ENCODE assay signal across 8 cellular contexts in genomic region chr12:128259556-128260070, GRCh38. TPM values are rescaled to one million over a fixed set of nuclear protein-coding genes. Genes with fewer than 3 reads are reported as not detected.
DNase-seq lines count a peak whose midpoint lies in the region; ATAC-seq, FAIRE-seq and TF ChIP-seq lines count a peak whose summit lies in the region.

No MANE protein-coding gene starts in this region.

- no peak overlapping the region for H2BK12ac ChIP-seq in H1 (ENCODE audit: low read depth, low read length)

- H3K79me1 ChIP-seq in H1 (ENCODE audit: low read depth, low read length): no peaks in the 10 kb centered on the region

- no peak for TF ChIP-seq EP300 in H1 (IDR thresholded peaks at IDR 0.05; ENCODE audit: borderline replicate concordance in 1 of 2, low read depth in 2 of 2, low read length in 2 of 2)

- H3K27me3 ChIP-seq in H1 (replicated peaks in 1 of 4; ENCODE audit: control insufficient read depth in 3 of 4, extremely low read depth in 1 of 4, insufficient read depth in 3 of 4, low read length in 3 of 4) (peaks cover 0 to 3% (median 0%) of the 10 kb centered on the region in 4 experiments; a peak in 3 of 7 replicates), neural progenitor cell (peaks cover 25% of the 10 kb centered on the region)
- H3K27me3 ChIP-seq in naive thymus-derived CD4-positive, alpha-beta T cell (ENCODE audit: control insufficient read depth in 2 of 2, insufficient read depth in 2 of 2, low read length in 2 of 2): no peaks in the 10 kb centered on the region

- no peak overlapping the region for H2BK120ac ChIP-seq in H1 (replicated peaks; ENCODE audit: low read depth, low read length)

- TF ChIP-seq CTCF in H1 (IDR thresholded peaks at IDR 0.05; ENCODE audit: control extremely low read depth in 1 of 3, insufficient read depth in 1 of 3, low read depth in 1 of 3, low read length in 3 of 3) (peak; percentile 34 to 80 (median 78)), neural progenitor cell (IDR thresholded peaks at IDR 0.05) (peak; percentile 96)

- ATAC-seq in HG03280 (IDR thresholded peaks at IDR 0.05; ENCODE audit: unreplicated experiment) (no peak), GM18909 (IDR thresholded peaks at IDR 0.05; ENCODE audit: poor library complexity, unreplicated experiment) (no peak)
- ATAC-seq in naive thymus-derived CD4-positive, alpha-beta T cell: no peak

- H3K9me3 Mint-ChIP-seq in activated naive CD4-positive, alpha-beta T cell treated with anti-CD3 and anti-CD28 coated beads for 36 hours: no peaks in the 10 kb centered on the region
- H3K9me3 Mint-ChIP-seq in neural progenitor cell: peaks cover 14% of the 10 kb centered on the region
- peaks cover 0 to 21% (median 10%) of the 10 kb centered on the region in 11 donors for H3K9me3 Mint-ChIP-seq in naive thymus-derived CD4-positive, alpha-beta T cell

- no peak overlapping the region for H2BK20ac ChIP-seq in H1 (ENCODE audit: low read length)

- no peak overlapping the region for H4K5ac ChIP-seq in H1 (ENCODE audit: insufficient read length, low read depth, low read length)

- no peak overlapping the region for H2AK5ac ChIP-seq in H1 (ENCODE audit: low read depth, low read length)

- no peak overlapping the region for H3K9ac ChIP-seq in H1 (replicated peaks in 1 of 4; ENCODE audit: extremely low read depth in 1 of 4, low read depth in 3 of 4, low read length in 3 of 4)
- no peak overlapping the region for H3K9ac ChIP-seq in neural progenitor cell

- no peak overlapping the region for H3K27ac Mint-ChIP-seq in activated naive CD4-positive, alpha-beta T cell treated with anti-CD3 and anti-CD28 coated beads for 36 hours
- H3K27ac Mint-ChIP-seq in neural progenitor cell: no peak overlapping the region
- no peak overlapping the region for H3K27ac Mint-ChIP-seq in naive thymus-derived CD4-positive, alpha-beta T cell

- DNase-seq in activated naive CD4-positive, alpha-beta T cell treated with anti-CD3 and anti-CD28 coated beads for 36 hours: peak; percentile 13
- no peak for DNase-seq in activated naive CD4-positive, alpha-beta T cell treated with anti-CD3 and anti-CD28 coated beads, Interleukin-2, amount 50 U/mL, for 16 hours
- DNase-seq in NCI-H526 (lab: John Stamatoyannopoulos, UW) (peak; percentile 21 to 76), H1 (ENCODE audit: low read depth in 1 of 2, low spot score in 2 of 2) (peak in 1 of 2 experiments; percentile 72), neural progenitor cell (ENCODE audit: low spot score) (peak; percentile 82)
- no peak for DNase-seq in naive thymus-derived CD4-positive, alpha-beta T cell

- H3K4me3 ChIP-seq in H1 (ENCODE audit: extremely low read depth in 1 of 4, insufficient read depth in 2 of 4, low read depth in 3 of 4, low read length in 4 of 4): no peak overlapping the region
- H3K4me3 ChIP-seq in neural progenitor cell: no peak overlapping the region
- H3K4me3 ChIP-seq in naive thymus-derived CD4-positive, alpha-beta T cell (ENCODE audit: low read length): no peak overlapping the region

- peak; percentile 85 for FAIRE-seq in H1 (lab: Jason Lieb, UNC)

- peak; percentile 94 to 96 for TF ChIP-seq RAD21 in H1 (IDR thresholded peaks at IDR 0.05 in 1 of 2, conservative IDR thresholded peaks at IDR 0.05 in 1 of 2; ENCODE audit: low read depth in 2 of 2, low read length in 2 of 2)

- H3K9me3 ChIP-seq in H1 (ENCODE audit: insufficient read depth in 2 of 2, low read depth in 1 of 2, low read length in 1 of 2) (peaks cover 0 to 5% of the 10 kb centered on the region in 2 experiments; a peak in 1 of 4 replicates), neural progenitor cell (ENCODE audit: low read depth) (peaks cover 9% of the 10 kb centered on the region)
- H3K9me3 ChIP-seq in naive thymus-derived CD4-positive, alpha-beta T cell (ENCODE audit: control insufficient read depth in 2 of 3, low read length in 3 of 3): no peaks in the 10 kb centered on the region

- H2AFZ ChIP-seq in H1 (ENCODE audit: low read length) (no peak overlapping the region), neural progenitor cell (replicated peaks) (no peak overlapping the region)

- H3K27ac ChIP-seq in H1 (ENCODE audit: low read depth, low read length) (no peak overlapping the region), neural progenitor cell (no peak overlapping the region)
- H3K27ac ChIP-seq in naive thymus-derived CD4-positive, alpha-beta T cell (ENCODE audit: low read depth, low read length): no peak overlapping the region

- POLR2A ChIA-PET in H1 (lab: Charles Lee; ENCODE audit: partially characterized antibody): interaction anchor here (1.0 kb wide), 2 partner anchors 20 to 128 kb away, joined by 3 to 4 read pairs; no protein-coding TSS in a partner anchor
- POLR2A ChIA-PET in naive thymus-derived CD4-positive, alpha-beta T cell (lab: Charles Lee): no interaction called here

- H3K23ac ChIP-seq in H1 (ENCODE audit: insufficient read length): no peak overlapping the region

- no peaks in the 10 kb centered on the region for H3K79me2 ChIP-seq in H1 (ENCODE audit: control insufficient read depth in 1 of 2, insufficient read depth in 2 of 2, low read length in 2 of 2)
- H3K79me2 ChIP-seq in neural progenitor cell (ENCODE audit: low read depth): no peaks in the 10 kb centered on the region

- CTCF ChIA-PET in activated naive CD4-positive, alpha-beta T cell treated with anti-CD3 and anti-CD28 coated beads for 36 hours (lab: Charles Lee): interaction anchor here (0.7 to 1.9 kb wide), 4 partner anchors 8 to 1754 kb away, joined by 3 to 4 read pairs (median 4); no protein-coding TSS in a partner anchor
- CTCF ChIA-PET in H1 (lab: Charles Lee; ENCODE audit: partially characterized antibody): interaction anchor here (0.6 to 6.8 kb wide), 86 partner anchors 8 to 1699 kb away, joined by 3 to 86 read pairs (median 4); no protein-coding TSS in a partner anchor
- CTCF ChIA-PET in naive thymus-derived CD4-positive, alpha-beta T cell (lab: Charles Lee): no interaction called here

- no peak for TF ChIP-seq POLR2A in H1 (IDR thresholded peaks at IDR 0.05; ENCODE audit: control extremely low read depth in 1 of 2, low read depth in 2 of 2, low read length in 2 of 2)

- no peak overlapping the region for H2BK5ac ChIP-seq in H1 (ENCODE audit: low read depth, low read length)

- H3K4me2 ChIP-seq in H1 (ENCODE audit: insufficient read depth in 1 of 2, low read depth in 2 of 2, low read length in 2 of 2): no peak overlapping the region
- H3K4me2 ChIP-seq in neural progenitor cell: peak overlapping the region; percentile 48

- no peaks in the 10 kb centered on the region for H3K4me1 Mint-ChIP-seq in activated naive CD4-positive, alpha-beta T cell treated with anti-CD3 and anti-CD28 coated beads for 36 hours (ENCODE audit: low read depth)
- peaks cover 41% of the 10 kb centered on the region for H3K4me1 Mint-ChIP-seq in neural progenitor cell
- no peaks in the 10 kb centered on the region for H3K4me1 Mint-ChIP-seq in naive thymus-derived CD4-positive, alpha-beta T cell

- H3K27me3 Mint-ChIP-seq in activated naive CD4-positive, alpha-beta T cell treated with anti-CD3 and anti-CD28 coated beads for 36 hours (ENCODE audit: low read depth): peaks cover 14% of the 10 kb centered on the region
- peaks cover 16% of the 10 kb centered on the region for H3K27me3 Mint-ChIP-seq in neural progenitor cell (ENCODE audit: insufficient read depth, low read depth)
- peaks cover under 1 to 39% (median 30%) of the 10 kb centered on the region in 5 donors for H3K27me3 Mint-ChIP-seq in naive thymus-derived CD4-positive, alpha-beta T cell

- WGBS in H1 (ENCODE audit: extremely low coverage in 1 of 2, insufficient coverage in 1 of 2, insufficient read length in 1 of 2, insufficient replicate concordance in 2 of 2, low coverage in 1 of 2, low lambda C conversion rate in 2 of 2, missing lambda C conversion rate in 1 of 2), 2 experiments: 32% methylated on average over 5 of the region's 5 CpGs; no CpG with 5 or more reads in 1 of the 2 experiments

- H3K36me3 Mint-ChIP-seq in activated naive CD4-positive, alpha-beta T cell treated with anti-CD3 and anti-CD28 coated beads for 36 hours (ENCODE audit: low read depth): no peaks in the 10 kb centered on the region
- H3K36me3 Mint-ChIP-seq in neural progenitor cell: peaks cover 2% of the 10 kb centered on the region
- H3K36me3 Mint-ChIP-seq in naive thymus-derived CD4-positive, alpha-beta T cell: no peaks in the 10 kb centered on the region

- no peak overlapping the region for H4K8ac ChIP-seq in H1 (ENCODE audit: extremely low read depth, insufficient read depth, low read length)

- peaks cover 4% of the 10 kb centered on the region; the same call in 1 of the 2 replicates for H3K23me2 ChIP-seq in H1 (ENCODE audit: low read depth, low read length)

- H3K4ac ChIP-seq in H1 (replicated peaks; ENCODE audit: insufficient read length, low read depth, low read length): no peak overlapping the region

- H3K18ac ChIP-seq in H1 (ENCODE audit: extremely low read depth, low read length): no peak overlapping the region

- intact Hi-C loops in activated naive CD4-positive, alpha-beta T cell treated with anti-CD3 and anti-CD28 coated beads for 36 hours (cut with micrococcal nuclease): no loop called here
- intact Hi-C loops in naive thymus-derived CD4-positive, alpha-beta T cell (cut with micrococcal nuclease): loop anchor here in 1 of 2 donors (5.0 kb wide), 1 partner anchor 1753 kb away; no protein-coding TSS in a partner anchor

- no peaks in the 10 kb centered on the region for H3F3A ChIP-seq in neural progenitor cell (ENCODE audit: low read depth)

- H4K20me1 ChIP-seq in H1 (replicated peaks in 1 of 2; ENCODE audit: control insufficient read depth in 1 of 2, insufficient read depth in 2 of 2, low read length in 2 of 2): no peaks in the 10 kb centered on the region
- no peaks in the 10 kb centered on the region for H4K20me1 ChIP-seq in neural progenitor cell (ENCODE audit: low read depth)

- H3K56ac ChIP-seq in H1 (replicated peaks; ENCODE audit: insufficient read length, low read depth, low read length): no peak overlapping the region

- H2BK15ac ChIP-seq in H1 (ENCODE audit: low read length): no peak overlapping the region; the same call in 1 of the 2 replicates

- H3K14ac ChIP-seq in H1 (ENCODE audit: insufficient read length): no peak overlapping the region

- H3K36me3 ChIP-seq in H1 (ENCODE audit: control insufficient read depth in 2 of 4, insufficient read depth in 4 of 4, low read length in 3 of 4) (no peaks in the 10 kb centered on the region), neural progenitor cell (no peaks in the 10 kb centered on the region)
- H3K36me3 ChIP-seq in naive thymus-derived CD4-positive, alpha-beta T cell (ENCODE audit: control insufficient read depth in 2 of 3, insufficient read depth in 3 of 3, low read length in 3 of 3): no peaks in the 10 kb centered on the region

- H4K91ac ChIP-seq in H1 (replicated peaks; ENCODE audit: insufficient read length, low read length): no peak overlapping the region

- H3K4me3 Mint-ChIP-seq in activated naive CD4-positive, alpha-beta T cell treated with anti-CD3 and anti-CD28 coated beads for 36 hours: no peak overlapping the region
- no peak overlapping the region for H3K4me3 Mint-ChIP-seq in neural progenitor cell
- H3K4me3 Mint-ChIP-seq in naive thymus-derived CD4-positive, alpha-beta T cell: no peak overlapping the region

- H3K4me1 ChIP-seq in H1 (replicated peaks in 1 of 4; ENCODE audit: control insufficient read depth in 3 of 4, insufficient read depth in 4 of 4, low read length in 3 of 4) (0 out of 7 replicates have a peak, but pooled peaks cover 0 to 3% (median 0%) of the 10 kb centered on the region in 4 experiments), neural progenitor cell (peaks cover 8% of the 10 kb centered on the region)
- H3K4me1 ChIP-seq in naive thymus-derived CD4-positive, alpha-beta T cell (ENCODE audit: control insufficient read depth in 2 of 2, insufficient read depth in 2 of 2, low read length in 2 of 2): no peaks in the 10 kb centered on the region

RNA-seq across cellular contexts. Expression of gene TMEM132C, which starts 7.4 kb away (rescaled TPM):
- not detected for total RNA-seq in activated naive CD4-positive, alpha-beta T cell treated with anti-CD3 and anti-CD28 coated beads for 36 hours
- 0.59 and 0.76 TPM in 2 replicates for total RNA-seq in H1 (2021; fragmentation: NEBNext Ultra II Directional; extraction: Animal tissue kit (Norgen Biotek cat#: 25700))
- polyA plus RNA-seq in H1 (2011; rRNA removed): 0.23 and 0.52 TPM in 2 replicates
- polyA plus RNA-seq in H1 (2011; cell fraction: cytosol; rRNA removed): 0.47 TPM
- polyA plus RNA-seq in H1 (2011; cell fraction: nucleus; rRNA removed): 0.60 TPM
- 0.50 to 0.74 TPM (median 0.57 TPM) in 4 replicates for polyA plus RNA-seq in H1 (2012, experiment 1 of 2)
- 0.42 TPM for polyA plus RNA-seq in H1 (2012, experiment 2 of 2)
- 0.69 TPM for polyA plus RNA-seq in H1 (2013, experiment 1 of 2)
- polyA plus RNA-seq in H1 (2013, experiment 2 of 2): 0.68 TPM
- polyA minus RNA-seq in H1 (2011; rRNA and poly(A)+ RNA removed): 0.37 and 0.66 TPM in 2 replicates
- polyA minus RNA-seq in H1 (2011; cell fraction: cytosol; rRNA and poly(A)+ RNA removed): 0.73 TPM
- polyA minus RNA-seq in H1 (2011; cell fraction: nucleus; rRNA and poly(A)+ RNA removed): 0.90 TPM
- 3.9 and 5.1 TPM in 2 replicates for total RNA-seq in neural progenitor cell (ENCODE audit: low replicate concordance)
- total RNA-seq in naive thymus-derived CD4-positive, alpha-beta T cell: not detected
- polyA plus RNA-seq in naive thymus-derived CD4-positive, alpha-beta T cell: not detected

Comparison
In these comparisons a context has a peak if more than half of its experiments do, and no peak if none do; other contexts are left out.
1. DNase-seq: peak in activated naive CD4-positive, alpha-beta T cell treated with anti-CD3 and anti-CD28 coated beads for 36 hours (single experiment), NCI-H526 (2 of 2) and neural progenitor cell (single experiment); none in activated naive CD4-positive, alpha-beta T cell treated with anti-CD3 and anti-CD28 coated beads, Interleukin-2, amount 50 U/mL, for 16 hours (single experiment) and naive thymus-derived CD4-positive, alpha-beta T cell (0 of 9).